ENCODE assay signal across 8 cellular contexts in genomic region chrX:119753639-119754257, GRCh38. TPM values are rescaled to one million over a fixed set of nuclear protein-coding genes. Genes with fewer than 3 reads are reported as not detected.
A peak's percentile ranks its signal among the peaks of the same experiment; 100 is the strongest.
DNase-seq lines count a peak whose midpoint lies in the region; ATAC-seq and TF ChIP-seq lines count a peak whose summit lies in the region.

No MANE protein-coding gene starts in this region.

- H3K27me3 ChIP-seq in mesendoderm (ENCODE audit: insufficient read depth, low read length, poor library complexity), result no peaks in the 10 kb centered on the region

- H3K36me3 ChIP-seq in mesendoderm (ENCODE audit: control insufficient read depth, insufficient read depth, low read length), result no peaks in the 10 kb centered on the region

- H2AK5ac ChIP-seq in mesendoderm (ENCODE audit: low read length), result no peak overlapping the region

- no peak overlapping the region for H3K4me3 ChIP-seq in astrocyte of the spinal cord (ENCODE audit: low read depth, low read length)
- H3K4me3 ChIP-seq in mesendoderm (ENCODE audit: low read length), result no peak overlapping the region

- WGBS in mesendoderm (ENCODE audit: extremely low coverage, insufficient coverage, low lambda C conversion rate), result no CpG with 5 or more reads among the region's 8 CpGs

- no peak overlapping the region for H3K56ac ChIP-seq in mesendoderm (ENCODE audit: low read length)

- H4K5ac ChIP-seq in mesendoderm (ENCODE audit: low read length), result no peak overlapping the region

- no peak overlapping the region for H3K18ac ChIP-seq in mesendoderm (ENCODE audit: low read length)

- no peak overlapping the region for H2BK15ac ChIP-seq in mesendoderm (replicated peaks; ENCODE audit: low read depth)

- no peak overlapping the region for H3K27ac ChIP-seq in mesendoderm (ENCODE audit: low read depth, low read length)

- no peak overlapping the region for H3K23ac ChIP-seq in mesendoderm (ENCODE audit: low read length)

- no peak overlapping the region for H3K4ac ChIP-seq in mesendoderm (ENCODE audit: low read depth, low read length)

- intact Hi-C loops in sciatic nerve (cut with DNase I), result no loop called here

- in situ Hi-C loops in astrocyte of the spinal cord (cut with HindIII; ENCODE audit: low sequenced_read_pairs), result no loop called here

- no peak overlapping the region for H2BK5ac ChIP-seq in mesendoderm (ENCODE audit: low read length)

- no peak overlapping the region for H4K8ac ChIP-seq in mesendoderm (ENCODE audit: low read depth, low read length)

- TF ChIP-seq CTCF in LNCAP (IDR thresholded peaks at IDR 0.05) (peak; percentile 45), astrocyte of the spinal cord (IDR thresholded peaks at IDR 0.05; ENCODE audit: low read depth, low read length) (peak; percentile 45)

- H2BK120ac ChIP-seq in mesendoderm (ENCODE audit: low read depth, low read length), result no peak overlapping the region

- H3K9ac ChIP-seq in mesendoderm (ENCODE audit: low read length), result no peak overlapping the region

- no peaks in the 10 kb centered on the region for H3K79me1 ChIP-seq in mesendoderm (ENCODE audit: low read length)

- no peak overlapping the region for H3K4me2 ChIP-seq in mesendoderm (ENCODE audit: low read length)

- no peaks in the 10 kb centered on the region for H3K4me1 ChIP-seq in mesendoderm (ENCODE audit: control insufficient read depth, low read depth, low read length)

- H3K79me2 ChIP-seq in mesendoderm (ENCODE audit: control insufficient read depth, insufficient read depth, low read length), result no peaks in the 10 kb centered on the region

- ATAC-seq in SK-N-SH treated with all-trans-retinoic acid at 6 μM for 48 hours, result peak; percentile 62
- no peak for ATAC-seq in sciatic nerve

- DNase-seq in ELF-1 (ENCODE audit: low read depth, low spot score) (peak; percentile 65), astrocyte of the spinal cord (ENCODE audit: low read depth, low spot score) (peak; percentile 41), mesendoderm (peak; percentile 67), occipital lobe (lab: John Stamatoyannopoulos, UW) (no peak), sciatic nerve (ENCODE audit: low spot score) (no peak), iPS-NIHi7 (ENCODE audit: extremely low spot score) (no peak)

TF ChIP-seq in SK-N-SH treated with all-trans-retinoic acid at 6 μM for 48 hours, 23 proteins besides CTCF, POLR2A, EP300 and RAD21:
- TF ChIP-seq CSRNP3 (CRISPR knock-in tag; IDR thresholded peaks at IDR 0.05), result no peak

RNA-seq across cellular contexts. Expression of gene SOWAHD, which starts 4.6 kb away (rescaled TPM):
- 0.28 TPM for polyA plus RNA-seq in mesendoderm (2013, experiment 1 of 2)
- 0.20 TPM for polyA plus RNA-seq in mesendoderm (2013, experiment 2 of 2)
- total RNA-seq in occipital lobe (not detected), sciatic nerve (0.53 TPM)

RNA-seq across cellular contexts. Expression of gene RPL39, which starts 37.7 kb away (rescaled TPM):
- 6,113 TPM for polyA plus RNA-seq in mesendoderm (2013, experiment 1 of 2)
- 6,038 TPM for polyA plus RNA-seq in mesendoderm (2013, experiment 2 of 2)
- 2,835 TPM for total RNA-seq in occipital lobe
- total RNA-seq in sciatic nerve, result 1,230 TPM

Comparison
In these comparisons a context has a peak if more than half of its experiments do, and no peak if none do; other contexts are left out.
1. DNase-seq: peak in ELF-1 (single experiment), astrocyte of the spinal cord (single experiment) and mesendoderm (single experiment); none in occipital lobe (single experiment), sciatic nerve (single experiment) and iPS-NIHi7 (single experiment).